20 cellular contexts compared by ENCODE assay signal in genomic region chr1:59079434-59080135, GRCh38.
DNase-seq lines count a peak whose midpoint lies in the region; ATAC-seq and TF ChIP-seq lines count a peak whose summit lies in the region.
"Had no signal": no experiment of that assay in that cellular context is flagged by ENCODE, and none has a peak within 500 bp of the region (broad histone marks: within the 10 kb centered on the region; RNA-seq: fewer than 3 reads in every experiment).

No MANE protein-coding gene starts in this region.

- peaks cover 72% of the 10 kb centered on the region for H3K4me1 ChIP-seq in HUES6 (ENCODE audit: control insufficient read depth, insufficient read depth, low read length)
- peaks cover 0 to 19% (median 10%) of the 10 kb centered on the region in 4 donors for H3K4me1 ChIP-seq in esophagus muscularis mucosa

- no peaks in the 10 kb centered on the region; the same call in 1 of the 2 replicates for H3K27me3 ChIP-seq in HUES6 (ENCODE audit: control insufficient read depth, insufficient read depth, low read length)
- H3K27me3 ChIP-seq in esophagus muscularis mucosa = no peaks in the 10 kb centered on the region
- H3K27me3 ChIP-seq: transverse colon had no signal

- H3K9ac ChIP-seq in HUES6 (ENCODE audit: low read length) = peak overlapping the region; percentile 49

- TF ChIP-seq CTCF in esophagus muscularis mucosa (IDR thresholded peaks at IDR 0.05) (no peak), omental fat pad (IDR thresholded peaks at IDR 0.05) (no peak)

- peak overlapping the region; percentile 91 for H3K27ac ChIP-seq in HUES6 (ENCODE audit: low read depth, low read length)
- H3K27ac ChIP-seq in esophagus muscularis mucosa (replicated peaks in 1 of 4) = no peak overlapping the region
- H3K27ac ChIP-seq: SK-N-MC, transverse colon had no signal

- peak; percentile 41 to 45 for ATAC-seq in activated CD4-positive, CD25-positive, alpha-beta regulatory T cell treated with anti-CD3 and anti-CD28 coated beads, Interleukin-2, amount 50 U/mL, for 24 hours
- peak; percentile 28 for ATAC-seq in omental fat pad (ENCODE audit: low FRiP score)
- ATAC-seq in esophagus mucosa = no peak
- ATAC-seq: PC-3 had no signal

- H3K9me3 ChIP-seq in HUES6 (ENCODE audit: control insufficient read depth, insufficient read depth, low read depth, low read length) = no peaks in the 10 kb centered on the region
- no peaks in the 10 kb centered on the region for H3K9me3 ChIP-seq in esophagus muscularis mucosa
- H3K9me3 ChIP-seq: transverse colon had no signal

- WGBS in esophagus muscularis mucosa = 58% methylated on average over 3 of the region's 3 CpGs

- no peak for DNase-seq in activated CD4-positive, CD25-positive, alpha-beta regulatory T cell treated with anti-CD3 and anti-CD28 coated beads, Interleukin-2, amount 50 U/mL, for 72 hours
- DNase-seq in esophagus muscularis mucosa (ENCODE audit: extremely low spot score) (peak; percentile 39), omental fat pad (ENCODE audit: low spot score) (no peak), SHP77 treated with DMSO at 0.1 percent for 48 hours (lab: John Stamatoyannopoulos, UW) (no peak)
- DNase-seq in central memory CD4-positive, alpha-beta T cell = no peak
- DNase-seq: activated CD8-positive, alpha-beta memory T cell treated with anti-CD3 and anti-CD28 coated beads for 24 hours; activated effector memory CD4-positive, alpha-beta T cell treated with anti-CD3 and anti-CD28 coated beads, Interleukin-2, amount 50 U/mL, for 16 hours; CD4-positive, CD25-positive, alpha-beta regulatory T cell; DMS79; effector CD4-positive, alpha-beta T cell; foreskin melanocyte; NCI-H2029; NCI-H524 treated with DMSO at 0.1 percent for 48 hours; PC-3; stimulated activated CD4-positive, alpha-beta T cell treated with anti-CD3 and anti-CD28 coated beads, Interleukin-4, amount 100 ng/mL, for 4 hours; transverse colon had no signal

- intact Hi-C loops in esophagus muscularis mucosa (cut with DNase I) = no loop called here

- H3K4me3 ChIP-seq in HUES6 (ENCODE audit: low read depth, low read length) = no peak overlapping the region
- no peak overlapping the region for H3K4me3 ChIP-seq in esophagus muscularis mucosa
- H3K4me3 ChIP-seq: SK-N-MC, transverse colon had no signal

- H3K36me3 ChIP-seq in HUES6 (ENCODE audit: control insufficient read depth, insufficient read depth, low read length) (no peaks in the 10 kb centered on the region), esophagus muscularis mucosa (no peaks in the 10 kb centered on the region)
- H3K36me3 ChIP-seq: transverse colon had no signal

- TF ChIP-seq POLR2A in esophagus muscularis mucosa (IDR thresholded peaks at IDR 0.05; ENCODE audit: low read depth) = no peak

- TF ChIP-seq EP300 in esophagus muscularis mucosa (IDR thresholded peaks at IDR 0.05) = no peak
